22 cellular contexts compared by ENCODE assay signal in the genomic region with DNA sequence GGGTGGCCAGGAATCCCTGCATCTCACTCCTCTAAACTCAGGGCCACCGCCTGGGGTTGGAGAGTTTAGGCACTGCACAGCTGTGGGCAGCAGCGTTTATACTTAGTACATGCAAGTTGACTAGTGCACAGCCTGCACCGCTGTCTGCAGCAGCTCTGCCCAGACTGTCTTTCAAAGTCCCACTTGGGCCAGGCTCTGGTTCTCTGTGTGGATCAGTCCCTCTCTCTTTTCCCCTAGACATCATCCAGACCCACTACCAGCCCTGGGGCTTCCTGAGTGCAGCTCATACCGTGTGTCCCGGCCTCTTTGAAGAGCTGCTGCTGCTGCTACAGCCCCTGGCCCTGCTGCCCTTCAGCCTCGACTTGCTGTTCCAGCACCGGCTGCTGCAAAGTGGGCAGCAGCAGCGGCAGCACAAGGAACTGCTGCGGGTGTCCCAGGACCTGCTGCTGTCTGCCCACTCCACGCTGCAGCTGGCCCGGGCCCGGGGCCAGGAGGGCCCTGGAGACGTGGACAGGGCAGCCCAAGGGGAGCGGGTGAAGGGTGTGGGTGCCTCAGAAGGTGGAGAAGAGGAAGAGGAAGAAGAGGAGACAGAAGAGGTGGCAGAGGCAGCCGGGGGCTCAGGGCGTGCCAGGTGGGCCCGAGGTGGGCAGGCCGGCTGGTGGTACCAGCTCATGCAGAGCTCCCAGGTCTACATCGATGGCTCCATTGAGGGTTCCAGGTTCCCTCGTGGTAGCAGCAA.
"Had no signal": no experiment of that assay in that cellular context is flagged by ENCODE, and none has a peak within 500 bp of the region (broad histone marks: within the 10 kb centered on the region; RNA-seq: fewer than 3 reads in every experiment).

No MANE protein-coding gene starts in this region.

- H3K27ac ChIP-seq: body of pancreas, cardiac muscle cell, lower lobe of right lung, upper lobe of right lung had no signal

- H3K9me3 ChIP-seq: body of pancreas, lower lobe of right lung, mucosa of descending colon, upper lobe of right lung had no signal

- H3K4me3 ChIP-seq: body of pancreas, cardiac muscle cell, lower lobe of right lung, mucosa of descending colon, upper lobe of right lung had no signal

- FAIRE-seq: kidney had no signal

- DNase-seq: activated B cell treated with CpG ODN at 0.5 μM for 24 hours; activated CD4-positive, alpha-beta T cell treated with anti-CD3 and anti-CD28 coated beads for 36 hours; activated CD4-positive, alpha-beta T cell treated with anti-CD3 and anti-CD28 coated beads, Interleukin-2, amount 50 U/mL, for 4 hours; activated CD8-positive, alpha-beta memory T cell treated with anti-CD3 and anti-CD28 coated beads for 24 hours; activated effector memory CD4-positive, alpha-beta T cell treated with Interleukin-2 at 50 U/mL for 16 hours; activated naive CD4-positive, alpha-beta T cell treated with anti-CD3 and anti-CD28 coated beads for 36 hours; activated naive CD8-positive, alpha-beta T cell treated with anti-CD3 and anti-CD28 coated beads, Interleukin-2, amount 10 ng/mL, durations not matched to agents 7 days and 5 days; activated T-cell treated with anti-CD3 and anti-CD28 coated beads, Interleukin-2, amount 50 U/mL, for 48 hours; body of pancreas; effector CD8-positive, alpha-beta T cell; erythroblast; foreskin fibroblast; kidney; lower lobe of right lung; mesendoderm; mucosa of descending colon; nephron progenitor cell; stimulated activated CD4-positive, alpha-beta T cell treated with anti-CD3 and anti-CD28 coated beads, Interleukin-4, amount 100 ng/mL, for 4 hours; T-helper 1 cell; T1000; upper lobe of right lung had no signal

- ATAC-seq: activated CD4-positive, alpha-beta T cell treated with anti-CD3 and anti-CD28 coated beads for 36 hours; body of pancreas; lower lobe of right lung; mucosa of descending colon; upper lobe of right lung had no signal

- H3K27me3 ChIP-seq: body of pancreas, cardiac muscle cell, upper lobe of right lung had no signal
